Comparison of ENCODE assay signal across 29 cellular contexts in the genomic region with DNA sequence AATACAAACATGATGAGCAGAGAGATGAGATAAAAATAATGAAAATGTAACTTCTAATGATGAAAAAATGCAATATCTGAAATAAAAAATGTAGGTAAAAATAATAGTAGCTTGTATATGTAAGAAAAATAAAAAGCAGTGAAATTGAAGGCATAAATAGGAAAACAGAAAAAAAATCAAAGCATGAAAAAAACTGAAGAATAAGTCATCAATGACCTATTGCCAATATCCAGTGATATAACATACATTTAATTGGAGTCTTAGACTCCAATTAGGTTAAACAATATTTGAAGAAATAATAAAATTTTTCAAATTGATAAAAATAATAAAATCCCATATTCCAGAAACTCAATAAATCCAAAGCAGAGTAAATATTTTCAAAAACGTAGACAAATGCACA.
A peak's percentile ranks its signal among the peaks of the same experiment; 100 is the strongest.
DNase-seq lines count a peak whose midpoint lies in the region; ATAC-seq, FAIRE-seq and TF ChIP-seq lines count a peak whose summit lies in the region.
"Had no signal": no experiment of that assay in that cellular context is flagged by ENCODE, and none has a peak within 500 bp of the region (broad histone marks: within the 10 kb centered on the region; RNA-seq: fewer than 3 reads in every experiment).

No MANE protein-coding gene starts in this region.

- H3K36me3 ChIP-seq in kidney (ENCODE audit: control insufficient read depth in 1 of 2, insufficient read depth in 2 of 2, low read length in 2 of 2) (no peaks in the 10 kb centered on the region), small intestine (ENCODE audit: control insufficient read depth in 2 of 2, insufficient read depth in 2 of 2, low read length in 2 of 2) (no peaks in the 10 kb centered on the region), ascending aorta (no peaks in the 10 kb centered on the region)
- H3K36me3 ChIP-seq: BE2C, BLaER1 had no signal

- H3K27me3 Mint-ChIP-seq in stimulated activated memory B cell treated with anti-CD40 and anti-IgM and Interleukin-4, amounts not matched to agents 10 μg/mL and 1 μg/mL and 100 μg/mL, for 72 hours = no peaks in the 10 kb centered on the region
- H3K27me3 Mint-ChIP-seq: CD4-positive, CD25-positive, alpha-beta regulatory T cell; CD8-positive, alpha-beta memory T cell had no signal

- DNase-seq in frontal cortex (ENCODE audit: low spot score in 2 of 2) (no peak), kidney (no peak), small intestine (no peak), NCI-H226 (no peak), ascending aorta (ENCODE audit: low spot score in 2 of 2) (no peak)
- DNase-seq: 8988T; ACHN; BE2C; C1 segment of cervical spinal cord; CD4-positive, alpha-beta memory T cell; CD4-positive, CD25-positive, alpha-beta regulatory T cell; CD8-positive, alpha-beta memory T cell; COR-L47; DMS 273 treated with DMSO at 0.1 percent for 48 hours; DMS153; DMS53; DMS79; DND-41; EL; GDM1 had no signal

- WGBS in small intestine, 3 donors = 83 to 95% (median 84%) methylated on average over 1 of the region's 1 CpG

- no peak for ATAC-seq in GM19397 (IDR thresholded peaks at IDR 0.05; ENCODE audit: unreplicated experiment)
- no peak for ATAC-seq in stimulated activated memory B cell treated with anti-CD40 and anti-IgM and Interleukin-4, amounts not matched to agents 10 μg/mL and 1 μg/mL and 100 μg/mL, for 72 hours
- ATAC-seq: GM12878 had no signal

- no peaks in the 10 kb centered on the region for H3K36me3 Mint-ChIP-seq in stimulated activated memory B cell treated with anti-CD40 and anti-IgM and Interleukin-4, amounts not matched to agents 10 μg/mL and 1 μg/mL and 100 μg/mL, for 72 hours
- H3K36me3 Mint-ChIP-seq: CD14-positive monocyte; CD4-positive, alpha-beta memory T cell; CD4-positive, CD25-positive, alpha-beta regulatory T cell; CD8-positive, alpha-beta memory T cell had no signal

- H3K27me3 ChIP-seq in small intestine (ENCODE audit: control insufficient read depth in 2 of 2, insufficient read depth in 2 of 2, low read length in 2 of 2) = no peaks in the 10 kb centered on the region
- no peaks in the 10 kb centered on the region for H3K27me3 ChIP-seq in ascending aorta
- H3K27me3 ChIP-seq: BE2C, BLaER1 had no signal

- H3K9ac ChIP-seq in kidney (ENCODE audit: low read length in 2 of 2) = no peak overlapping the region
- H3K9ac ChIP-seq: BLaER1 had no signal

- H3K9me3 ChIP-seq in kidney (ENCODE audit: control insufficient read depth in 1 of 2, low read length in 2 of 2) = no peaks in the 10 kb centered on the region
- H3K9me3 ChIP-seq in small intestine (ENCODE audit: control insufficient read depth, low read depth) = no peaks in the 10 kb centered on the region
- H3K9me3 ChIP-seq in ascending aorta = peaks cover 0 to 4% of the 10 kb centered on the region in 2 donors
- H3K9me3 ChIP-seq: BE2C, BLaER1 had no signal

- H3K9me3 Mint-ChIP-seq in stimulated activated memory B cell treated with anti-CD40 and anti-IgM and Interleukin-4, amounts not matched to agents 10 μg/mL and 1 μg/mL and 100 μg/mL, for 72 hours = peaks cover 11% of the 10 kb centered on the region

- no peaks in the 10 kb centered on the region for H3K4me1 Mint-ChIP-seq in stimulated activated memory B cell treated with anti-CD40 and anti-IgM and Interleukin-4, amounts not matched to agents 10 μg/mL and 1 μg/mL and 100 μg/mL, for 72 hours
- H3K4me1 Mint-ChIP-seq: CD14-positive monocyte; CD4-positive, alpha-beta memory T cell; CD4-positive, CD25-positive, alpha-beta regulatory T cell; CD8-positive, alpha-beta memory T cell had no signal

- intact Hi-C loops in kidney (cut with DNase I) (no loop called here), ascending aorta (cut with DNase I) (no loop called here)

- no peak overlapping the region for H3K27ac ChIP-seq in kidney (ENCODE audit: low read depth in 2 of 2, low read length in 2 of 2)
- no peak overlapping the region for H3K27ac ChIP-seq in small intestine (ENCODE audit: low read depth in 1 of 2, low read length in 1 of 2)
- H3K27ac ChIP-seq in ascending aorta = no peak overlapping the region
- H3K27ac ChIP-seq: BLaER1 had no signal

- H3K4me1 ChIP-seq in kidney (ENCODE audit: control insufficient read depth in 1 of 2, insufficient read depth in 1 of 2, low read depth in 1 of 2, low read length in 2 of 2) = no peaks in the 10 kb centered on the region
- no peaks in the 10 kb centered on the region for H3K4me1 ChIP-seq in small intestine (ENCODE audit: control insufficient read depth in 2 of 2, insufficient read depth in 1 of 2, low read depth in 1 of 2, low read length in 1 of 2)
- H3K4me1 ChIP-seq in ascending aorta = no peaks in the 10 kb centered on the region
- H3K4me1 ChIP-seq: BE2C, BLaER1 had no signal

- no peak overlapping the region for H3K4me3 Mint-ChIP-seq in stimulated activated memory B cell treated with anti-CD40 and anti-IgM and Interleukin-4, amounts not matched to agents 10 μg/mL and 1 μg/mL and 100 μg/mL, for 72 hours
- H3K4me3 Mint-ChIP-seq: CD14-positive monocyte; CD4-positive, alpha-beta memory T cell; CD4-positive, CD25-positive, alpha-beta regulatory T cell; CD8-positive, alpha-beta memory T cell had no signal

- peak; percentile 49 for FAIRE-seq in colon (lab: Jason Lieb, UNC)
- peak; percentile 61 for FAIRE-seq in frontal cortex (lab: Jason Lieb, UNC)
- peak; percentile 45 for FAIRE-seq in kidney (lab: Jason Lieb, UNC)
- peak; percentile 78 for FAIRE-seq in small intestine (lab: Jason Lieb, UNC)
- FAIRE-seq: A204.1, GM12878, GM12892, GM18507 had no signal

- TF ChIP-seq CTCF in kidney (IDR thresholded peaks at IDR 0.05; ENCODE audit: borderline replicate concordance, extremely low read depth, insufficient read depth) (no peak), ascending aorta (IDR thresholded peaks at IDR 0.05) (no peak)

- no peak overlapping the region for H3K27ac Mint-ChIP-seq in stimulated activated memory B cell treated with anti-CD40 and anti-IgM and Interleukin-4, amounts not matched to agents 10 μg/mL and 1 μg/mL and 100 μg/mL, for 72 hours
- H3K27ac Mint-ChIP-seq: CD14-positive monocyte; CD4-positive, alpha-beta memory T cell; CD4-positive, CD25-positive, alpha-beta regulatory T cell; CD8-positive, alpha-beta memory T cell had no signal

- H3K4me3 ChIP-seq in kidney (ENCODE audit: low read length in 2 of 2) (no peak overlapping the region), small intestine (ENCODE audit: low read depth in 1 of 2, low read length in 2 of 2) (no peak overlapping the region), ascending aorta (no peak overlapping the region)
- H3K4me3 ChIP-seq: BLaER1, GM12878 had no signal
